ENCODE assay signal across 27 cellular contexts in the genomic region with DNA sequence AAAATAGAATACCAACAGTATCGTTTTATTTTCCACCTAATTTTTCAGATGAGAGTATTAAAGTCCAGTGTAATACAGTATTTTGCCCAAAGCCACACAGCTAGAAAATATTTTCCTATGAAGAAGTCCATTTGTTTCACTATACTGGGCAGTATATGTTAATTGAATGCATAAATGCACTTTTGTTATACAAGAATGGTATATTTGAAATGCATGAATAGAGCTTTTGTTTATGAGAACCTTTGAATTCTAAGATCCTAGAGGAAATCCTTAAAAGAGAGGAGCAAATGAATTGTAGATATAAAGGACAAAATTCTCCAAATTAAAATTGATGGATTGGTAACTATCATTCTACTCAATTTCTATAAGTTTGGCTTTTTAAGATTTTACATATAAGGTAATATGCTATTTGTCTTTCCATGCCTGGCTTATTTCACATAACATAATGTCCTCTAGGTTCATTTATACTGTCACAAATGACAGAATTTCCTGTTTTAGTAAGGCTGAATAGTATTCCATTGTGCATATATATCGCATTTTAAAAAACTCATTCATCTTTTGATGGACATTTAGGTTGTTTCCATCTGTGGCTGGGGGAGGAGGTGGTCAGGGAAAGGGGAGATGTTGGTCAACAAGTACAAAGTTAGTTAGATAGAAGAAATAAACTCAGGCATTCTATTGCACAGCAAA.
"Had no signal": no experiment of that assay in that cellular context is flagged by ENCODE, and none has a peak within 500 bp of the region (broad histone marks: within the 10 kb centered on the region; RNA-seq: fewer than 3 reads in every experiment).

No MANE protein-coding gene starts in this region.

- H3K9me3 Mint-ChIP-seq: T-helper 2 cell treated with Interferon-gamma antibody and Interleukin-4, amounts not matched to agents 5 μg/mL and 100 μg/mL, for 36 hours had no signal

- H3K4me1 Mint-ChIP-seq: activated B cell treated with CpG ODN at 0.5 μM for 24 hours; activated T-helper 17 cell treated with anti-CD3 and anti-CD28 coated beads, Interleukin-2, amount 50 U/mL, for 72 hours; T-helper 17 cell had no signal

- DNase-seq: activated B cell treated with CpG ODN at 0.5 μM for 24 hours; activated CD4-positive, alpha-beta T cell treated with anti-CD3 and anti-CD28 coated beads for 48 hours; activated CD4-positive, alpha-beta T cell treated with anti-CD3 and anti-CD28 coated beads, Interleukin-2, amount 50 U/mL, for 1 hour; activated CD4-positive, alpha-beta T cell treated with anti-CD3 and anti-CD28 coated beads, Interleukin-2, amount 50 U/mL, for 48 hours; activated CD8-positive, alpha-beta memory T cell treated with anti-CD3 and anti-CD28 coated beads for 24 hours; activated CD8-positive, alpha-beta T cell treated with anti-CD3 and anti-CD28 coated beads for 36 hours; activated effector memory CD4-positive, alpha-beta T cell treated with Interleukin-2 at 50 U/mL for 16 hours; activated gamma-delta T cell treated with Interleukin-2 at 50 U/mL for 16 hours; activated naive CD4-positive, alpha-beta T cell treated with anti-CD3 and anti-CD28 coated beads, Interleukin-2, amount 50 U/mL, for 16 hours; activated naive CD4-positive, alpha-beta T cell treated with Interleukin-2 at 50 U/mL for 16 hours; activated T-cell treated with anti-CD3 and anti-CD28 coated beads, Interleukin-2, amount 50 U/mL, for 4 hours; amniotic stem cell; aorta; body of pancreas; caudate nucleus; cortex of kidney; effector CD8-positive, alpha-beta T cell; esophagus squamous epithelium; head of caudate nucleus; T-helper 17 cell; T1000; WERI-Rb-1 had no signal

- H3K36me3 ChIP-seq: esophagus squamous epithelium, WERI-Rb-1 had no signal

- H3K27ac ChIP-seq: body of pancreas, epithelial cell of prostate, esophagus squamous epithelium, WERI-Rb-1 had no signal

- H3K4me1 ChIP-seq: body of pancreas, esophagus squamous epithelium had no signal

- ATAC-seq: activated CD4-positive, CD25-positive, alpha-beta regulatory T cell treated with anti-CD3 and anti-CD28 coated beads, Interleukin-2, amount 50 U/mL, for 24 hours; activated CD8-positive, alpha-beta T cell treated with anti-CD3 and anti-CD28 coated beads for 36 hours; activated T-cell treated with anti-CD3 and anti-CD28 coated beads, Interleukin-2, amount 50 U/mL, for 4 hours; activated T-helper 17 cell treated with anti-CD3 and anti-CD28 coated beads, Interleukin-2, amount 50 U/mL, for 72 hours; body of pancreas; T-helper 17 cell had no signal

- H3K27me3 ChIP-seq: body of pancreas, esophagus squamous epithelium had no signal

- H3K4me3 Mint-ChIP-seq: activated B cell treated with CpG ODN at 0.5 μM for 24 hours; activated CD8-positive, alpha-beta T cell treated with anti-CD3 and anti-CD28 coated beads for 36 hours; activated naive CD8-positive, alpha-beta T cell; activated T-cell treated with anti-CD3 and anti-CD28 coated beads, Interleukin-2, amount 50 U/mL, for 4 hours; activated T-helper 17 cell treated with anti-CD3 and anti-CD28 coated beads, Interleukin-2, amount 50 U/mL, for 72 hours; T-helper 17 cell; T-helper 2 cell treated with Interferon-gamma antibody and Interleukin-4, amounts not matched to agents 5 μg/mL and 100 μg/mL, for 36 hours had no signal

- H3K27ac Mint-ChIP-seq: activated B cell treated with CpG ODN at 0.5 μM for 24 hours; activated CD8-positive, alpha-beta T cell treated with anti-CD3 and anti-CD28 coated beads for 36 hours; activated naive CD8-positive, alpha-beta T cell; activated T-helper 17 cell treated with anti-CD3 and anti-CD28 coated beads, Interleukin-2, amount 50 U/mL, for 72 hours; T-helper 17 cell; T-helper 2 cell treated with Interferon-gamma antibody and Interleukin-4, amounts not matched to agents 5 μg/mL and 100 μg/mL, for 36 hours had no signal

- H3K27me3 Mint-ChIP-seq: T-helper 17 cell had no signal

- H3K4me3 ChIP-seq: body of pancreas, esophagus squamous epithelium had no signal
